15 cellular contexts compared by ENCODE assay signal in genomic region chr19:4185413-4186086, GRCh38. TPM values are rescaled to one million over a fixed set of nuclear protein-coding genes. Genes with fewer than 3 reads are reported as not detected.
"Had no signal": no experiment of that assay in that cellular context is flagged by ENCODE, and none has a peak within 500 bp of the region (broad histone marks: within the 10 kb centered on the region; RNA-seq: fewer than 3 reads in every experiment).

No MANE protein-coding gene starts in this region.

- H3K27me3 Mint-ChIP-seq: activated naive CD8-positive, alpha-beta T cell treated with anti-CD3 and anti-CD28 coated beads, Interleukin-2, amount 10 ng/mL, durations not matched to agents 7 days and 5 days; T-helper 17 cell had no signal

- H3K36me3 Mint-ChIP-seq: naive B cell, type B pancreatic cell had no signal

- H3K27ac ChIP-seq: gastroesophageal sphincter, skin epidermis, WERI-Rb-1 had no signal

- ATAC-seq: gastroesophageal sphincter had no signal

- H3K4me3 Mint-ChIP-seq: activated naive CD8-positive, alpha-beta T cell treated with anti-CD3 and anti-CD28 coated beads, Interleukin-2, amount 10 ng/mL, durations not matched to agents 7 days and 5 days; dendritic cell treated with granulocyte-macrophage colony-stimulating factor and Interleukin-4, amounts not matched to agents 40 ng/mL and 50 ng/mL, for 4 days; T-helper 17 cell had no signal

- H3K4me3 ChIP-seq: gastroesophageal sphincter, skin epidermis had no signal

- H3K27ac Mint-ChIP-seq: activated naive CD8-positive, alpha-beta T cell treated with anti-CD3 and anti-CD28 coated beads, Interleukin-2, amount 10 ng/mL, durations not matched to agents 7 days and 5 days; activated T-cell treated with anti-CD3 and anti-CD28 coated beads, Interleukin-2, amount 50 U/mL, for 72 hours; dendritic cell treated with granulocyte-macrophage colony-stimulating factor and Interleukin-4, amounts not matched to agents 40 ng/mL and 50 ng/mL, for 4 days; progenitor cell of endocrine pancreas; T-helper 17 cell had no signal

- H3K9me3 Mint-ChIP-seq: activated naive CD8-positive, alpha-beta T cell treated with anti-CD3 and anti-CD28 coated beads, Interleukin-2, amount 10 ng/mL, durations not matched to agents 7 days and 5 days; activated T-cell treated with anti-CD3 and anti-CD28 coated beads, Interleukin-2, amount 50 U/mL, for 72 hours; dendritic cell treated with granulocyte-macrophage colony-stimulating factor and Interleukin-4, amounts not matched to agents 40 ng/mL and 50 ng/mL, for 4 days; type B pancreatic cell had no signal

- H3K9me3 ChIP-seq: gastroesophageal sphincter had no signal

RNA-seq across cellular contexts. Expression of gene CREB3L3, which starts 32.1 kb away (rescaled TPM):
- total RNA-seq: activated naive CD8-positive, alpha-beta T cell treated with anti-CD3 and anti-CD28 coated beads, Interleukin-2, amount 10 ng/mL, durations not matched to agents 7 days and 5 days; cerebellum; gastroesophageal sphincter; occipital lobe; right cardiac atrium; subcutaneous adipose tissue had no signal
- polyA plus RNA-seq: keratinocyte, right cardiac atrium had no signal

RNA-seq across cellular contexts. Expression of gene EBI3, which starts 43.8 kb away (rescaled TPM):
- total RNA-seq: progenitor cell of endocrine pancreas, T-helper 17 cell had no signal
